Comparison of ENCODE assay signal across 1 cellular context in genomic region chr1:32774950-32775634, GRCh38.
A peak's percentile ranks its signal among the peaks of the same experiment; 100 is the strongest.
TF ChIP-seq lines count a peak whose summit lies in the region.

No MANE protein-coding gene starts in this region.

TF ChIP-seq in K562, 482 proteins besides CTCF, POLR2A, EP300 and RAD21 (continued from another document):
- peak; percentile 30; the same call in 1 of the 2 replicates for TF ChIP-seq POLR2G (IDR thresholded peaks at IDR 0.05; ENCODE audit: low read depth, low read length)
- no peak for TF ChIP-seq PRPF4 (IDR thresholded peaks at IDR 0.05; ENCODE audit: insufficient read depth, low read depth, low read length, poor library complexity, severe bottlenecking)
- TF ChIP-seq ZNF740 (CRISPR knock-in tag; IDR thresholded peaks at IDR 0.05): peak; percentile 53; the same call in 1 of the 2 replicates
- no peak for TF ChIP-seq ZNF740 (tag; IDR thresholded peaks at IDR 0.05)
- 0 out of 2 replicates have a peak, but pooled peaks have one; percentile 3 for TF ChIP-seq ZNF717 (CRISPR knock-in tag; IDR thresholded peaks at IDR 0.05)
- TF ChIP-seq ATF7 (IDR thresholded peaks at IDR 0.05): no peak
- TF ChIP-seq THAP12 (CRISPR knock-in tag; IDR thresholded peaks at IDR 0.05): no peak
- TF ChIP-seq POLR2B (IDR thresholded peaks at IDR 0.05; ENCODE audit: low read depth, partially characterized antibody): peak; percentile 57
- TF ChIP-seq NFIC (IDR thresholded peaks at IDR 0.05): no peak
- TF ChIP-seq PHB (CRISPR knock-in tag; IDR thresholded peaks at IDR 0.05): no peak
- TF ChIP-seq, protein P1, sequence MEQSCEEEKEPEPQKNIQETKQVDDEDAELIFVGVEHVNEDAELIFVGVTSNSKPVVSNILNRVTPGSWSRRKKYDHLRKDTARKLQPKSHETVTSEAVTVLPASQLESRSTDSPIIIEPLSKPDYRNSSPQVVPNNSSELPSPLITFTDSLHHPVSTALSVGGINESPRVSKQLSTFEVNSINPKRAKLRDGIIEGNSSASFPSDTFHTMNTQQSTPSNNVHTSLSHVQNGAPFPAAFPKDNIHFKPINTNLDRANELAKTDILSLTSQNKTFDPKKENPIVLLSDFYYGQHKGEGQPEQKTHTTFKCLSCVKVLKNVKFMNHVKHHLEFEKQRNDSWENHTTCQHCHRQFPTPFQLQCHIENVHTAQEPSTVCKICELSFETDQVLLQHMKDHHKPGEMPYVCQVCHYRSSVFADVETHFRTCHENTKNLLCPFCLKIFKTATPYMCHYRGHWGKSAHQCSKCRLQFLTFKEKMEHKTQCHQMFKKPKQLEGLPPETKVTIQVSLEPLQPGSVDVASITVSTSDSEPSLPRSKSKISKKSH (CRISPR knock-in tag; IDR thresholded peaks at IDR 0.05): 0 out of 2 replicates have a peak, but pooled peaks have one; percentile 54
- no peak for TF ChIP-seq RBM22 (IDR thresholded peaks at IDR 0.05; ENCODE audit: low read depth, low read length, poor library complexity, severe bottlenecking)
- TF ChIP-seq CCNT2 (IDR thresholded peaks at IDR 0.05; ENCODE audit: borderline replicate concordance, extremely low read depth, insufficient read length, low read depth, low read length): peak; percentile 26
- peak; percentile 68 for TF ChIP-seq E2F8 (IDR thresholded peaks at IDR 0.05; ENCODE audit: low read depth, partially characterized antibody)
- no peak for TF ChIP-seq MEF2D (tag; conservative IDR thresholded peaks at IDR 0.05; ENCODE audit: low read depth)
- no peak for TF ChIP-seq TRIM28 (IDR thresholded peaks at IDR 0.05)
- TF ChIP-seq, protein P2, sequence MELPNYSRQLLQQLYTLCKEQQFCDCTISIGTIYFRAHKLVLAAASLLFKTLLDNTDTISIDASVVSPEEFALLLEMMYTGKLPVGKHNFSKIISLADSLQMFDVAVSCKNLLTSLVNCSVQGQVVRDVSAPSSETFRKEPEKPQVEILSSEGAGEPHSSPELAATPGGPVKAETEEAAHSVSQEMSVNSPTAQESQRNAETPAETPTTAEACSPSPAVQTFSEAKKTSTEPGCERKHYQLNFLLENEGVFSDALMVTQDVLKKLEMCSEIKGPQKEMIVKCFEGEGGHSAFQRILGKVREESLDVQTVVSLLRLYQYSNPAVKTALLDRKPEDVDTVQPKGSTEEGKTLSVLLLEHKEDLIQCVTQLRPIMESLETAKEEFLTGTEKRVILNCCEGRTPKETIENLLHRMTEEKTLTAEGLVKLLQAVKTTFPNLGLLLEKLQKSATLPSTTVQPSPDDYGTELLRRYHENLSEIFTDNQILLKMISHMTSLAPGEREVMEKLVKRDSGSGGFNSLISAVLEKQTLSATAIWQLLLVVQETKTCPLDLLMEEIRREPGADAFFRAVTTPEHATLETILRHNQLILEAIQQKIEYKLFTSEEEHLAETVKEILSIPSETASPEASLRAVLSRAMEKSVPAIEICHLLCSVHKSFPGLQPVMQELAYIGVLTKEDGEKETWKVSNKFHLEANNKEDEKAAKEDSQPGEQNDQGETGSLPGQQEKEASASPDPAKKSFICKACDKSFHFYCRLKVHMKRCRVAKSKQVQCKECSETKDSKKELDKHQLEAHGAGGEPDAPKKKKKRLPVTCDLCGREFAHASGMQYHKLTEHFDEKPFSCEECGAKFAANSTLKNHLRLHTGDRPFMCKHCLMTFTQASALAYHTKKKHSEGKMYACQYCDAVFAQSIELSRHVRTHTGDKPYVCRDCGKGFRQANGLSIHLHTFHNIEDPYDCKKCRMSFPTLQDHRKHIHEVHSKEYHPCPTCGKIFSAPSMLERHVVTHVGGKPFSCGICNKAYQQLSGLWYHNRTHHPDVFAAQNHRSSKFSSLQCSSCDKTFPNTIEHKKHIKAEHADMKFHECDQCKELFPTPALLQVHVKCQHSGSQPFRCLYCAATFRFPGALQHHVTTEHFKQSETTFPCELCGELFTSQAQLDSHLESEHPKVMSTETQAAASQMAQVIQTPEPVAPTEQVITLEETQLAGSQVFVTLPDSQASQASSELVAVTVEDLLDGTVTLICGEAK (IDR thresholded peaks at IDR 0.05): no peak
- TF ChIP-seq, protein P2 (CRISPR knock-in tag; IDR thresholded peaks at IDR 0.05): 0 out of 2 replicates have a peak, but pooled peaks have one; percentile 17
- no peak for TF ChIP-seq ZNF212 (CRISPR knock-in tag; IDR thresholded peaks at IDR 0.05)
- 0 out of 2 replicates have a peak, but pooled peaks have one; percentile 43 for TF ChIP-seq NR1H2 (CRISPR knock-in tag; IDR thresholded peaks at IDR 0.05)
- 0 out of 2 replicates have a peak, but pooled peaks have one; percentile 53 for TF ChIP-seq ZNF551 (CRISPR knock-in tag; IDR thresholded peaks at IDR 0.05)
- TF ChIP-seq HMG20A (CRISPR knock-in tag; conservative IDR thresholded peaks at IDR 0.05): no peak
- TF ChIP-seq ZNF121 (CRISPR knock-in tag; conservative IDR thresholded peaks at IDR 0.05): no peak
- TF ChIP-seq GTF2E2 (tag; IDR thresholded peaks at IDR 0.05): no peak
